Comparison of ENCODE assay signal across 9 cellular contexts in genomic region chr19:38417544-38418506, GRCh38. TPM values are rescaled to one million over a fixed set of nuclear protein-coding genes. Genes with fewer than 3 reads are reported as not detected.
DNase-seq lines count a peak whose midpoint lies in the region; ATAC-seq, FAIRE-seq and TF ChIP-seq lines count a peak whose summit lies in the region.
"Had no signal": no experiment of that assay in that cellular context is flagged by ENCODE, and none has a peak within 500 bp of the region (broad histone marks: within the 10 kb centered on the region; RNA-seq: fewer than 3 reads in every experiment).

No MANE protein-coding gene starts in this region.

- H4K20me1 ChIP-seq in PC-9 (ENCODE audit: insufficient read depth), result no peaks in the 10 kb centered on the region

- intact Hi-C loops in PC-9 (cut with micrococcal nuclease; ENCODE audit: unreplicated experiment), result no loop called here

- DNase-seq in A549 (ENCODE audit: low read depth in 1 of 2, low spot score in 1 of 2), result peak; percentile 74 to 92
- DNase-seq in GM20000 (ENCODE audit: low spot score), result peak; percentile 67
- DNase-seq in PC-9, result peak in 1 of 2 experiments; percentile 48
- peak; percentile 64 for DNase-seq in activated naive CD8-positive, alpha-beta T cell treated with anti-CD3 and anti-CD28 coated beads for 36 hours
- DNase-seq in iPS-NIHi7 (ENCODE audit: extremely low spot score), result peak; percentile 83
- peak; percentile 82 for DNase-seq in stimulated activated CD4-positive, alpha-beta T cell treated with anti-CD3 and anti-CD28 coated beads, Interleukin-15, amount 100 ng/mL, for 24 hours

- H3K9me3 Mint-ChIP-seq in activated naive CD8-positive, alpha-beta T cell treated with anti-CD3 and anti-CD28 coated beads for 36 hours, result no peaks in the 10 kb centered on the region

- TF ChIP-seq CTCF in A549 (IDR thresholded peaks at IDR 0.05), result no peak
- TF ChIP-seq CTCF in GM20000 (IDR thresholded peaks at IDR 0.05; ENCODE audit: extremely low read depth, missing control alignments), result no peak
- TF ChIP-seq CTCF in PC-9 (conservative IDR thresholded peaks at IDR 0.05), result 0 out of 2 replicates have a peak, but pooled peaks have one; percentile 19

- H3K9me3 ChIP-seq in A549 (no peaks in the 10 kb centered on the region), PC-9 (ENCODE audit: insufficient read depth, low read depth) (no peaks in the 10 kb centered on the region)

- H3K4me1 Mint-ChIP-seq in activated naive CD8-positive, alpha-beta T cell treated with anti-CD3 and anti-CD28 coated beads for 36 hours, result peaks cover 14% of the 10 kb centered on the region

- ATAC-seq in A549 (peak; percentile 77 to 86), HG03139 (IDR thresholded peaks at IDR 0.05; ENCODE audit: unreplicated experiment) (no peak), GM19328 (IDR thresholded peaks at IDR 0.05; ENCODE audit: unreplicated experiment) (no peak)

- H3K4me3 Mint-ChIP-seq in activated naive CD8-positive, alpha-beta T cell treated with anti-CD3 and anti-CD28 coated beads for 36 hours, result peak overlapping the region; percentile 75

- POLR2A ChIA-PET in A549 (lab: Yijun Ruan, JAX), result no interaction called here
- POLR2A ChIA-PET in PC-9 (lab: Charles Lee; ENCODE audit: unreplicated experiment), result no interaction called here

- no peaks in the 10 kb centered on the region for H3K27me3 ChIP-seq in PC-9 (ENCODE audit: insufficient read depth, low read depth)

- peak overlapping the region; percentile 44 for H3K4me3 ChIP-seq in A549
- peak overlapping the region; percentile 44; the same call in 1 of the 2 replicates for H3K4me3 ChIP-seq in PC-9

- no TSS peak for BruUV-seq in PC-9 (replicated peaks; lab: Mats Ljungman, UMichigan)

- peak overlapping the region; percentile 71 for H3K27ac Mint-ChIP-seq in activated naive CD8-positive, alpha-beta T cell treated with anti-CD3 and anti-CD28 coated beads for 36 hours

- H3K9me2 ChIP-seq in PC-9 (ENCODE audit: insufficient read depth), result no peaks in the 10 kb centered on the region

- no peaks in the 10 kb centered on the region for H3K36me3 ChIP-seq in PC-9 (ENCODE audit: low read depth)

- H3K4me2 ChIP-seq in A549, result peak overlapping the region; percentile 89
- peak overlapping the region; percentile 79 for H3K4me2 ChIP-seq in PC-9

- 15% methylated on average over 48 of the region's 49 CpGs for WGBS in A549 (ENCODE audit: missing lambda C conversion rate)

- H3K4me1 ChIP-seq in A549 (peaks cover 9% of the 10 kb centered on the region; the same call in 2 of the 3 replicates), PC-9 (replicated peaks; ENCODE audit: insufficient read depth) (peaks cover 11% of the 10 kb centered on the region; the same call in 1 of the 2 replicates)

- H3K27ac ChIP-seq in A549, result peak overlapping the region; percentile 20 to 77; a peak in 5 of 6 replicates
- no peak overlapping the region for H3K27ac ChIP-seq in PC-9

- no peaks in the 10 kb centered on the region for H3K36me3 Mint-ChIP-seq in activated naive CD8-positive, alpha-beta T cell treated with anti-CD3 and anti-CD28 coated beads for 36 hours

- FAIRE-seq in A549 (lab: Jason Lieb, UNC), result peak; percentile 67

- H3K79me2 ChIP-seq in PC-9 (ENCODE audit: low read depth), result no peaks in the 10 kb centered on the region

- 0 out of 2 replicates have a peak overlapping the region, but pooled peaks have one; percentile 29 for H2AFZ ChIP-seq in PC-9

- CTCF ChIA-PET in A549 (lab: Yijun Ruan, JAX) (interaction anchor here (1.1 to 11.1 kb wide), 5 partner anchors 10 to 558 kb away, joined by 3 to 153 read pairs (median 6); partner anchors contain the start of gene FAM98C), PC-9 (lab: Charles Lee) (no interaction called here)

- no peak for TF ChIP-seq EP300 in A549 (IDR thresholded peaks at IDR 0.05)

- H3K27me3 Mint-ChIP-seq in activated naive CD8-positive, alpha-beta T cell treated with anti-CD3 and anti-CD28 coated beads for 36 hours, result peaks cover 4% of the 10 kb centered on the region

- peaks cover 11% of the 10 kb centered on the region; the same call in 1 of the 2 replicates for H3F3A ChIP-seq in PC-9 (ENCODE audit: insufficient read depth, low read depth)

- TF ChIP-seq RAD21 in A549 (conservative IDR thresholded peaks at IDR 0.05 in 1 of 2, IDR thresholded peaks at IDR 0.05 in 1 of 2), result no peak

- TF ChIP-seq POLR2A in A549 (IDR thresholded peaks at IDR 0.05; ENCODE audit: low read length), result no peak

TF ChIP-seq in A549, 52 proteins besides CTCF, POLR2A, EP300 and RAD21 (continues in another document):
- TF ChIP-seq HOXA7 (CRISPR knock-in tag; IDR thresholded peaks at IDR 0.05), result no peak
- no peak for TF ChIP-seq HMGXB4 (CRISPR knock-in tag; IDR thresholded peaks at IDR 0.05; ENCODE audit: borderline replicate concordance)
- TF ChIP-seq MAX (IDR thresholded peaks at IDR 0.05), result 0 out of 2 replicates have a peak, but pooled peaks have one; percentile 12
- no peak for TF ChIP-seq ELK1 (IDR thresholded peaks at IDR 0.05; ENCODE audit: low read depth, low read length)
- TF ChIP-seq RNF2 (IDR thresholded peaks at IDR 0.05; ENCODE audit: borderline replicate concordance, low read depth), result no peak
- TF ChIP-seq NR3C1 (IDR thresholded peaks at IDR 0.05), result no peak
- no peak for TF ChIP-seq ZSCAN20 (CRISPR knock-in tag; IDR thresholded peaks at IDR 0.05)
- no peak for TF ChIP-seq NFE2L2 (conservative IDR thresholded peaks at IDR 0.05; ENCODE audit: low read length)

RNA-seq across cellular contexts. Expression of gene RASGRP4, which starts 8.2 kb away (rescaled TPM):
- polyA plus RNA-seq in A549 (2011; rRNA removed) (0.13 and 0.22 TPM in 2 replicates), A549 (2017; fragmentation: RNase III; extraction: RNeasy Plus Mini Kit Qiagen cat#74134 plus additional on column Dnase treatment) (0.09 to 0.30 TPM (median 0.18 TPM) in 3 replicates)
- 0.13 and 0.18 TPM in 2 replicates for polyA plus RNA-seq in A549 (2012; cell fraction: cytosol; rRNA removed)
- 0.04 and 0.10 TPM in 2 replicates for polyA plus RNA-seq in A549 (2012; cell fraction: nucleus; rRNA removed)
- polyA minus RNA-seq in A549 (2011; rRNA and poly(A)+ RNA removed), result 0.12 TPM in 1 of 2 replicates, not detected in the other
- total RNA-seq in PC-9 (2021), result not detected in 2 replicates
- under 1 TPM; 0.22 to 0.23 TPM for total RNA-seq in activated naive CD8-positive, alpha-beta T cell treated with anti-CD3 and anti-CD28 coated beads for 36 hours
- total RNA-seq: dermis microvascular lymphatic vessel endothelial cell had no signal

RNA-seq across cellular contexts. Expression of gene FAM98C, which starts 14.9 kb away (rescaled TPM):
- polyA plus RNA-seq in A549 (2011; rRNA removed) (12.8 and 13.8 TPM in 2 replicates), A549 (2017; fragmentation: RNase III; extraction: RNeasy Plus Mini Kit Qiagen cat#74134 plus additional on column Dnase treatment) (19.5 to 20.4 TPM (median 20.1 TPM) in 3 replicates)
- polyA plus RNA-seq in A549 (2012; cell fraction: cytosol; rRNA removed), result 36.5 and 42.2 TPM in 2 replicates
- polyA plus RNA-seq in A549 (2012; cell fraction: nucleus; rRNA removed), result 70.9 and 89.2 TPM in 2 replicates
- polyA minus RNA-seq in A549 (2011; rRNA and poly(A)+ RNA removed), result 7.9 and 13.8 TPM in 2 replicates
- total RNA-seq in PC-9 (2021), result 15.8 and 19.5 TPM in 2 replicates
- total RNA-seq in activated naive CD8-positive, alpha-beta T cell treated with anti-CD3 and anti-CD28 coated beads for 36 hours, result 1 to 10 TPM; 8.1 to 9.3 TPM

RNA-seq across cellular contexts. Expression of gene RYR1, which starts 15.7 kb away (rescaled TPM):
- polyA plus RNA-seq in A549 (2011; rRNA removed), result 0.87 and 1.4 TPM in 2 replicates
- 1.2 and 1.7 TPM in 2 replicates for polyA plus RNA-seq in A549 (2012; cell fraction: cytosol; rRNA removed)
- polyA plus RNA-seq in A549 (2012; cell fraction: nucleus; rRNA removed), result 0.38 and 1.1 TPM in 2 replicates
- 3.1 to 4.5 TPM (median 3.7 TPM) in 3 replicates for polyA plus RNA-seq in A549 (2017; fragmentation: RNase III; extraction: RNeasy Plus Mini Kit Qiagen cat#74134 plus additional on column Dnase treatment)
- 1.2 and 1.5 TPM in 2 replicates for polyA minus RNA-seq in A549 (2011; rRNA and poly(A)+ RNA removed)
- 1.0 and 1.5 TPM in 2 replicates for total RNA-seq in PC-9 (2021)
- under 1 TPM; 0.19 to 0.28 TPM for total RNA-seq in activated naive CD8-positive, alpha-beta T cell treated with anti-CD3 and anti-CD28 coated beads for 36 hours
- total RNA-seq: dermis microvascular lymphatic vessel endothelial cell had no signal

RNA-seq across cellular contexts. Expression of gene SPRED3, which starts 29.3 kb away (rescaled TPM):
- polyA plus RNA-seq in A549 (2011; rRNA removed) (3.0 and 3.5 TPM in 2 replicates), A549 (2017; fragmentation: RNase III; extraction: RNeasy Plus Mini Kit Qiagen cat#74134 plus additional on column Dnase treatment) (2.6 to 3.6 TPM (median 2.8 TPM) in 3 replicates)
- 2.3 and 2.6 TPM in 2 replicates for polyA plus RNA-seq in A549 (2012; cell fraction: cytosol; rRNA removed)
- polyA plus RNA-seq in A549 (2012; cell fraction: nucleus; rRNA removed), result 11.1 and 12.9 TPM in 2 replicates
- 4.0 and 8.1 TPM in 2 replicates for polyA minus RNA-seq in A549 (2011; rRNA and poly(A)+ RNA removed)
- total RNA-seq in PC-9 (2021), result 4.7 and 5.4 TPM in 2 replicates
- total RNA-seq in activated naive CD8-positive, alpha-beta T cell treated with anti-CD3 and anti-CD28 coated beads for 36 hours, result under 1 TPM; 0.45 to 0.74 TPM

RNA-seq across cellular contexts. Expression of gene GGN, which starts 30.0 kb away (rescaled TPM):
- polyA plus RNA-seq in A549 (2011; rRNA removed), result not detected in 2 replicates
- 0.08 and 0.22 TPM in 2 replicates for polyA plus RNA-seq in A549 (2012; cell fraction: cytosol; rRNA removed)
- 0.11 and 0.23 TPM in 2 replicates for polyA plus RNA-seq in A549 (2012; cell fraction: nucleus; rRNA removed)
- 0.33 to 0.66 TPM (median 0.46 TPM) in 3 replicates for polyA plus RNA-seq in A549 (2017; fragmentation: RNase III; extraction: RNeasy Plus Mini Kit Qiagen cat#74134 plus additional on column Dnase treatment)
- polyA minus RNA-seq in A549 (2011; rRNA and poly(A)+ RNA removed), result not detected in 2 replicates
- total RNA-seq in PC-9 (2021), result 1.0 and 2.1 TPM in 2 replicates
- under 1 TPM in 1 of 2 experiments, not detected in 1; 0.14 TPM for total RNA-seq in activated naive CD8-positive, alpha-beta T cell treated with anti-CD3 and anti-CD28 coated beads for 36 hours

Comparison
In these comparisons a context has a peak if more than half of its experiments do, and no peak if none do; other contexts are left out.
1. ATAC-seq: peak in A549 (2 of 2); none in HG03139 (single experiment) and GM19328 (single experiment).